Comparison of ENCODE assay signal across 8 cellular contexts in the genomic region with DNA sequence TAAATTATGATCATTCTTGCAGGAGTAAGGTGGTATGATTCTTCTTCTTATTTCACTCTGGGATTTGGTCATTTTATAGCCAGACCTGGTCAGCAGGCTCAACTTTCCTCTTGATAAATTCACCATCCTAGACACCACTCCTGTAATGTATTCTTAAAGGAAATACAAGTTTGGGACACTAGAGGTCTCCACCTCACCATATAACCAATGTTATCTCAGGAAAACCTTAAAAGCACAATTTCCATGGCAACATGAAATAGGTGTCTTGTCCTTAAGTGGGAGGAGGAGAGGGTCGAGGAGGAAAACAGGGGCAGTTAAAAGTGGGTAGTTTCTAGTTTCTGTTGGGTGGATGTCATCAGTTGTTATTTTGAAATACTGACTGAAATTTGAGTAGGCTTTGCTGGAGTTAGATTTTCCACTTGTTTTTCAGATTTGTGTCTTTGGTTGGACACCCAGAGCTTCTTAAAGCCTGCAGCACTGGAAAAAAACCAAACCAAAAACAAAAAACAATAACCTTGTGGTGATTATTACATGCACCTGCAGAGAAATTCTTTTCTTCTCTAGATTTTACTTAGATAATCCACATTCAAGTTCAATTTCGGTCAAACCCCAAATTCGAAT.
DNase-seq lines count a peak whose midpoint lies in the region; ATAC-seq and TF ChIP-seq lines count a peak whose summit lies in the region.

No MANE protein-coding gene starts in this region.

- H3K27me3 Mint-ChIP-seq in chondrocyte (ENCODE audit: low read depth): peaks cover 15% of the 10 kb centered on the region

- H3K27ac ChIP-seq in upper lobe of right lung: no peak overlapping the region

- DNase-seq in Ammon's horn (ENCODE audit: low spot score) (peak; percentile 67), GM13977 (ENCODE audit: low spot score) (peak; percentile 56), NCI-H748 treated with DMSO at 0.1 percent for 48 hours (lab: John Stamatoyannopoulos, UW) (peak; percentile 3), chondrocyte (ENCODE audit: low spot score) (no peak), left lobe of liver (ENCODE audit: low spot score) (no peak), upper lobe of right lung (no peak), NCI-H128 (lab: John Stamatoyannopoulos, UW; ENCODE audit: unreplicated experiment) (no peak)

- no peaks in the 10 kb centered on the region for H3K4me1 ChIP-seq in upper lobe of right lung

- no peaks in the 10 kb centered on the region for H3K36me3 Mint-ChIP-seq in chondrocyte (ENCODE audit: low read depth)

- H3K27me3 ChIP-seq in upper lobe of right lung: no peaks in the 10 kb centered on the region

- H3K4me3 ChIP-seq in upper lobe of right lung: no peak overlapping the region

- no peak overlapping the region for H3K4me3 Mint-ChIP-seq in chondrocyte (ENCODE audit: unreplicated experiment)

- no peaks in the 10 kb centered on the region for H3K9me3 ChIP-seq in upper lobe of right lung

- ATAC-seq in left lobe of liver (peak; percentile 88), upper lobe of right lung (peak; percentile 78), GM19455 (IDR thresholded peaks at IDR 0.05; ENCODE audit: unreplicated experiment) (no peak)

- no peaks in the 10 kb centered on the region for H3K4me1 Mint-ChIP-seq in chondrocyte (ENCODE audit: low read depth)

- H3K9me3 Mint-ChIP-seq in chondrocyte (ENCODE audit: low read depth): no peaks in the 10 kb centered on the region

- in situ Hi-C loops in GM13977 (cut with MboI; ENCODE audit: low pct_unique_long_range_greater_than_20kb, low sequenced_read_pairs, unreplicated experiment): loop anchor here (25.0 kb wide), 1 partner anchor 245 kb away; no protein-coding TSS in a partner anchor

- intact Hi-C loops in upper lobe of right lung (cut with DNase I): no loop called here

- no peak overlapping the region for H3K27ac Mint-ChIP-seq in chondrocyte (ENCODE audit: unreplicated experiment)

- no peaks in the 10 kb centered on the region for H3K36me3 ChIP-seq in upper lobe of right lung

- peak; percentile 71 for TF ChIP-seq CTCF in GM13977 (IDR thresholded peaks at IDR 0.05; ENCODE audit: extremely low read depth, insufficient read depth, missing control alignments)
- peak; percentile 90 for TF ChIP-seq CTCF in chondrocyte (IDR thresholded peaks at IDR 0.05)
- peak; percentile 67 for TF ChIP-seq CTCF in upper lobe of right lung (IDR thresholded peaks at IDR 0.05)

Comparison
In these comparisons a context has a peak if more than half of its experiments do, and no peak if none do; other contexts are left out.
1. DNase-seq: peak in Ammon's horn (single experiment), GM13977 (single experiment) and NCI-H748 treated with DMSO at 0.1 percent for 48 hours (single experiment); none in chondrocyte (single experiment), left lobe of liver (single experiment), upper lobe of right lung (single experiment) and NCI-H128 (single experiment).
2. Peak in every context shown above with its lines, with median percentiles within 50 percentile points of each other: CTCF ChIP-seq.